ENCODE assay signal across 8 cellular contexts in genomic region chr4:155025762-155026457, GRCh38.
A peak's percentile ranks its signal among the peaks of the same experiment; 100 is the strongest.
DNase-seq lines count a peak whose midpoint lies in the region; ATAC-seq and TF ChIP-seq lines count a peak whose summit lies in the region.

No MANE protein-coding gene starts in this region.

- H3K27me3 Mint-ChIP-seq in immature natural killer cell (ENCODE audit: low read depth in 3 of 3), result no peaks in the 10 kb centered on the region

- peak; percentile 96 for ATAC-seq in GM18502 (IDR thresholded peaks at IDR 0.05; ENCODE audit: poor library complexity, unreplicated experiment)
- peak; percentile 56 for ATAC-seq in HG03108 (IDR thresholded peaks at IDR 0.05; ENCODE audit: unreplicated experiment)
- no peak for ATAC-seq in GM18873 (IDR thresholded peaks at IDR 0.05; ENCODE audit: low FRiP score, unreplicated experiment)

- no peak overlapping the region for H3K4me3 Mint-ChIP-seq in immature natural killer cell

- peak; percentile 29 for TF ChIP-seq CTCF in AG09309 (IDR thresholded peaks at IDR 0.05; ENCODE audit: control insufficient read depth, insufficient read depth, low read depth, low read length, missing control alignments)

- no peak overlapping the region for H3K4me3 ChIP-seq in AG09309 (ENCODE audit: control insufficient read depth, low read depth, low read length)

- peaks cover 0 to 9% (median 4%) of the 10 kb centered on the region in 6 donors for H3K9me3 Mint-ChIP-seq in immature natural killer cell

- no peaks in the 10 kb centered on the region for H3K36me3 Mint-ChIP-seq in immature natural killer cell

- H3K27ac Mint-ChIP-seq in immature natural killer cell, result no peak overlapping the region

- H3K4me1 Mint-ChIP-seq in immature natural killer cell, result no peaks in the 10 kb centered on the region

- DNase-seq in AG09309 (ENCODE audit: low read depth) (no peak), UCSD-AML1 (lab: John Stamatoyannopoulos, UW; ENCODE audit: unreplicated experiment) (peak; percentile 19), iris pigment epithelial cell (ENCODE audit: low read depth) (peak; percentile 27), immature natural killer cell (no peak), NK-92 (lab: John Stamatoyannopoulos, UW; ENCODE audit: unreplicated experiment) (no peak)

Comparison
In these comparisons a context has a peak if more than half of its experiments do, and no peak if none do; other contexts are left out.
1. DNase-seq: peak in UCSD-AML1 (single experiment) and iris pigment epithelial cell (single experiment); none in AG09309 (single experiment), immature natural killer cell (0 of 3) and NK-92 (single experiment).